Comparison of ENCODE assay signal across 27 cellular contexts in the genomic region with DNA sequence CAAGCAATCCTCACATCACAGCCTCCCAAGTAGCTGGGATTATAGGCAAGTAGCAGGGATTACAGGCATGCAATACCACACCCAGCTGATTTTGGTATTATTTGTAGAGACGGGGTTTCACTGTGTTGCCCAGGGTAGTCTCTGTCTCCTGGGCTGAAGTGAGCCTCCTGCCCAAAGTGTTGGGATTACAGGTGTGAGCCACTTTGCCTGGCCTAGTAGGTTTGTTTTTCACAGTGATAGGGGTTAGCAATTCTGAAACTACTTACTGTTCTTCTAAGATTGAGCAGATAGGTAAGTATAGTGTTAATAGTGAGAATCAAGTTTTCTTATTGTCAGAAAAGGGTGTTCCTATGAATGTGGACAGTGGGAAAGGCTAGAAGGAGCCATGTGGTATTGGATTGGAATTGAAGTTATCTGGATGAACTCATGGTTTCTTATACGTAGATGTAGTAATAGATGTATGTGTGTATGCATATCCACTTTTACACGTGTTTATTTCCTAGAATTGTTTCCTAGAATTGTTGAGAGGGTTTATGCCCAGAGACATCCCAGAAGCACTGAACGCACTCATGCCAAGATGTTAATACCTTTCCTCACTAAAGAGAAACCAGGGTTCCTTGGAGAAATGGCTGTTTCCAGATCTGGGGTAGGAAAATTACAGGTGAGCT. TPM values are rescaled to one million over a fixed set of nuclear protein-coding genes. Genes with fewer than 3 reads are reported as not detected.
DNase-seq lines count a peak whose midpoint lies in the region; ATAC-seq, FAIRE-seq and TF ChIP-seq lines count a peak whose summit lies in the region.
"Had no signal": no experiment of that assay in that cellular context is flagged by ENCODE, and none has a peak within 500 bp of the region (broad histone marks: within the 10 kb centered on the region; RNA-seq: fewer than 3 reads in every experiment).

No MANE protein-coding gene starts in this region.

- CTCF ChIA-PET in CD4-positive, alpha-beta T cell (lab: Charles Lee): interaction anchor here (3.5 kb wide), 1 partner anchor 65 kb away, joined by 22 read pairs; no protein-coding TSS in a partner anchor
- CTCF ChIA-PET in CD8-positive, alpha-beta T cell (lab: Charles Lee): interaction anchor here (1.2 to 3.4 kb wide), 4 partner anchors 29 to 68 kb away, joined by 3 to 24 read pairs (median 12); no protein-coding TSS in a partner anchor

- H3K36me3 Mint-ChIP-seq in CD4-positive, alpha-beta T cell (ENCODE audit: low read depth): peaks cover 55% of the 10 kb centered on the region
- H3K36me3 Mint-ChIP-seq in CD8-positive, alpha-beta T cell: peaks cover 41% of the 10 kb centered on the region
- H3K36me3 Mint-ChIP-seq in activated T-cell treated with anti-CD3 and anti-CD28 coated beads, Interleukin-2, amount 50 U/mL, for 72 hours (ENCODE audit: insufficient read depth in 2 of 2): peaks cover 25 to 55% of the 10 kb centered on the region in 2 donors
- peaks cover 21% of the 10 kb centered on the region for H3K36me3 Mint-ChIP-seq in endothelial cell (ENCODE audit: low read depth, unreplicated experiment)

- intact Hi-C loops in CD4-positive, alpha-beta T cell (cut with DNase I, micrococcal nuclease): no loop called here
- intact Hi-C loops in CD8-positive, alpha-beta T cell (cut with DNase I, micrococcal nuclease): no loop called here
- intact Hi-C loops in esophagus muscularis mucosa (cut with DNase I): no loop called here

- WGBS in small intestine, 3 donors: 81 to 87% (median 82%) methylated on average over 4 of the region's 4 CpGs
- WGBS in esophagus muscularis mucosa: 77% methylated on average over 4 of the region's 4 CpGs
- 77% methylated on average over 4 of the region's 4 CpGs for WGBS in suprapubic skin

- no peaks in the 10 kb centered on the region for H3K27me3 ChIP-seq in CD4-positive, alpha-beta T cell (ENCODE audit: control insufficient read depth, insufficient read depth, low read length)
- H3K27me3 ChIP-seq in CD8-positive, alpha-beta T cell (ENCODE audit: insufficient read depth, low read length): no peaks in the 10 kb centered on the region
- H3K27me3 ChIP-seq in small intestine (ENCODE audit: control insufficient read depth in 2 of 2, insufficient read depth in 2 of 2, low read length in 2 of 2) (no peaks in the 10 kb centered on the region), esophagus muscularis mucosa (no peaks in the 10 kb centered on the region), suprapubic skin (no peaks in the 10 kb centered on the region)
- H3K27me3 ChIP-seq: brain microvascular endothelial cell, heart left ventricle, left lung had no signal

- peaks cover 88% of the 10 kb centered on the region for H3K4me1 ChIP-seq in CD8-positive, alpha-beta T cell (ENCODE audit: insufficient read depth, low read length)
- H3K4me1 ChIP-seq in small intestine (ENCODE audit: control insufficient read depth in 2 of 2, insufficient read depth in 1 of 2, low read depth in 1 of 2, low read length in 1 of 2) (peaks cover 0 to 2% of the 10 kb centered on the region in 2 donors), esophagus muscularis mucosa (peaks cover 35 to 69% (median 62%) of the 10 kb centered on the region in 4 donors), suprapubic skin (peaks cover 26% of the 10 kb centered on the region)

- TF ChIP-seq POLR2A in esophagus muscularis mucosa (IDR thresholded peaks at IDR 0.05; ENCODE audit: low read depth) (no peak), suprapubic skin (IDR thresholded peaks at IDR 0.05) (no peak)

- peak overlapping the region; percentile 98 for H3K27ac Mint-ChIP-seq in CD4-positive, alpha-beta T cell
- H3K27ac Mint-ChIP-seq in CD8-positive, alpha-beta T cell: peak overlapping the region; percentile 78
- peak overlapping the region; percentile 95 for H3K27ac Mint-ChIP-seq in activated T-cell treated with anti-CD3 and anti-CD28 coated beads, Interleukin-2, amount 50 U/mL, for 72 hours
- peak overlapping the region; percentile 7 for H3K27ac Mint-ChIP-seq in endothelial cell (ENCODE audit: unreplicated experiment)
- H3K27ac Mint-ChIP-seq: T-helper 1 cell treated with Interleukin-12 subunit alpha and Interleukin-12 subunit beta and Interleukin-4 antibody, amounts not matched to agents 30 μg/mL and 1 μg/mL, for 36 hours had no signal

- no peak for FAIRE-seq in small intestine (lab: Jason Lieb, UNC)
- FAIRE-seq: colon, endometrium, urothelium cell line had no signal

- peak overlapping the region; percentile 22 for H3K27ac ChIP-seq in CD4-positive, alpha-beta T cell (ENCODE audit: low read depth, low read length)
- H3K27ac ChIP-seq in CD8-positive, alpha-beta T cell (ENCODE audit: low read depth, low read length): no peak overlapping the region
- no peak overlapping the region for H3K27ac ChIP-seq in small intestine (ENCODE audit: low read depth in 1 of 2, low read length in 1 of 2)
- H3K27ac ChIP-seq in esophagus muscularis mucosa (replicated peaks in 1 of 4): no peak overlapping the region
- no peak overlapping the region for H3K27ac ChIP-seq in suprapubic skin
- H3K27ac ChIP-seq: brain microvascular endothelial cell, heart left ventricle, left lung, PC-9, prostate gland, VCaP had no signal

- ATAC-seq in CD4-positive, alpha-beta T cell (ENCODE audit: poor library complexity): no peak
- no peak for ATAC-seq in CD8-positive, alpha-beta T cell
- peak; percentile 49 to 56 for ATAC-seq in activated T-cell treated with anti-CD3 and anti-CD28 coated beads, Interleukin-2, amount 50 U/mL, for 72 hours (replicated peaks in 1 of 2)
- no peak for ATAC-seq in GM21737 (IDR thresholded peaks at IDR 0.05; ENCODE audit: unreplicated experiment)
- ATAC-seq: heart left ventricle, left lung had no signal

- no peaks in the 10 kb centered on the region for H3K9me3 ChIP-seq in CD4-positive, alpha-beta T cell (ENCODE audit: control insufficient read depth, low read length)
- H3K9me3 ChIP-seq in CD8-positive, alpha-beta T cell (ENCODE audit: low read length): no peaks in the 10 kb centered on the region
- no peaks in the 10 kb centered on the region for H3K9me3 ChIP-seq in small intestine (ENCODE audit: control insufficient read depth, low read depth)
- no peaks in the 10 kb centered on the region for H3K9me3 ChIP-seq in esophagus muscularis mucosa
- H3K9me3 ChIP-seq in suprapubic skin: no peaks in the 10 kb centered on the region
- H3K9me3 ChIP-seq: heart left ventricle, left lung, prostate gland had no signal

- no peaks in the 10 kb centered on the region for H3K9me3 Mint-ChIP-seq in CD4-positive, alpha-beta T cell
- H3K9me3 Mint-ChIP-seq in CD8-positive, alpha-beta T cell: no peaks in the 10 kb centered on the region
- H3K9me3 Mint-ChIP-seq in activated T-cell treated with anti-CD3 and anti-CD28 coated beads, Interleukin-2, amount 50 U/mL, for 72 hours: no peaks in the 10 kb centered on the region
- H3K9me3 Mint-ChIP-seq in endothelial cell (ENCODE audit: unreplicated experiment): no peaks in the 10 kb centered on the region
- H3K9me3 Mint-ChIP-seq: neural crest cell; T-helper 1 cell treated with Interleukin-12 subunit alpha and Interleukin-12 subunit beta and Interleukin-4 antibody, amounts not matched to agents 30 μg/mL and 1 μg/mL, for 36 hours had no signal

- H3K4me3 ChIP-seq in CD8-positive, alpha-beta T cell (ENCODE audit: low read depth, low read length): no peak overlapping the region
- H3K4me3 ChIP-seq in small intestine (ENCODE audit: low read depth in 1 of 2, low read length in 2 of 2): no peak overlapping the region
- no peak overlapping the region for H3K4me3 ChIP-seq in esophagus muscularis mucosa
- H3K4me3 ChIP-seq in suprapubic skin: no peak overlapping the region
- H3K4me3 ChIP-seq: heart left ventricle, left lung, PC-9, prostate gland had no signal

- no peaks in the 10 kb centered on the region for H3K27me3 Mint-ChIP-seq in CD4-positive, alpha-beta T cell
- no peaks in the 10 kb centered on the region for H3K27me3 Mint-ChIP-seq in CD8-positive, alpha-beta T cell (ENCODE audit: low read depth)
- H3K27me3 Mint-ChIP-seq in activated T-cell treated with anti-CD3 and anti-CD28 coated beads, Interleukin-2, amount 50 U/mL, for 72 hours (ENCODE audit: low read depth): no peaks in the 10 kb centered on the region
- H3K27me3 Mint-ChIP-seq in endothelial cell (ENCODE audit: unreplicated experiment): no peaks in the 10 kb centered on the region

- no peak for DNase-seq in CD4-positive, alpha-beta T cell
- DNase-seq in CD8-positive, alpha-beta T cell: no peak
- peak in 1 of 2 donors; percentile 51 for DNase-seq in activated T-cell treated with anti-CD3 and anti-CD28 coated beads, Interleukin-2, amount 50 U/mL, for 72 hours
- DNase-seq in endothelial cell (ENCODE audit: low spot score) (no peak), small intestine (no peak), esophagus muscularis mucosa (ENCODE audit: extremely low spot score) (no peak), suprapubic skin (ENCODE audit: low spot score in 2 of 2) (no peak)
- DNase-seq: brain microvascular endothelial cell, COR-L47, H7, heart left ventricle, left lung, midbrain, NCI-H1048, NCI-H2029, NCI-H226, NCI-H774, PC-9, SIG-M5 had no signal

- H3K4me3 Mint-ChIP-seq in CD4-positive, alpha-beta T cell: peak overlapping the region; percentile 3
- no peak overlapping the region for H3K4me3 Mint-ChIP-seq in CD8-positive, alpha-beta T cell
- peak overlapping the region; percentile 65 to 82 for H3K4me3 Mint-ChIP-seq in activated T-cell treated with anti-CD3 and anti-CD28 coated beads, Interleukin-2, amount 50 U/mL, for 72 hours
- H3K4me3 Mint-ChIP-seq in endothelial cell (ENCODE audit: unreplicated experiment): no peak overlapping the region
- H3K4me3 Mint-ChIP-seq: neural crest cell; T-helper 1 cell treated with Interleukin-12 subunit alpha and Interleukin-12 subunit beta and Interleukin-4 antibody, amounts not matched to agents 30 μg/mL and 1 μg/mL, for 36 hours had no signal

- POLR2A ChIA-PET in CD4-positive, alpha-beta T cell (lab: Charles Lee): interaction anchor here (0.8 to 3.6 kb wide), 6 partner anchors 8 to 47 kb away, joined by 3 to 81 read pairs (median 4); no protein-coding TSS in a partner anchor
- POLR2A ChIA-PET in CD8-positive, alpha-beta T cell (lab: Charles Lee): interaction anchor here (1.0 to 3.3 kb wide), 3 partner anchors 8 to 34 kb away, joined by 3 to 47 read pairs (median 3); no protein-coding TSS in a partner anchor

- no peaks in the 10 kb centered on the region for H3K36me3 ChIP-seq in CD8-positive, alpha-beta T cell (ENCODE audit: insufficient read depth, low read length)
- peaks cover 2 to 3% of the 10 kb centered on the region in 2 donors for H3K36me3 ChIP-seq in small intestine (ENCODE audit: control insufficient read depth in 2 of 2, insufficient read depth in 2 of 2, low read length in 2 of 2)
- peaks cover 0 to 24% (median 11%) of the 10 kb centered on the region in 4 donors for H3K36me3 ChIP-seq in esophagus muscularis mucosa
- H3K36me3 ChIP-seq in suprapubic skin: peaks cover 6% of the 10 kb centered on the region
- H3K36me3 ChIP-seq: prostate gland had no signal

- peaks cover 84% of the 10 kb centered on the region for H3K4me1 Mint-ChIP-seq in CD4-positive, alpha-beta T cell (ENCODE audit: low read depth)
- peaks cover 84% of the 10 kb centered on the region for H3K4me1 Mint-ChIP-seq in CD8-positive, alpha-beta T cell (ENCODE audit: low read depth)
- peaks cover 93% of the 10 kb centered on the region for H3K4me1 Mint-ChIP-seq in activated T-cell treated with anti-CD3 and anti-CD28 coated beads, Interleukin-2, amount 50 U/mL, for 72 hours (ENCODE audit: low read depth)
- H3K4me1 Mint-ChIP-seq in endothelial cell (ENCODE audit: unreplicated experiment): no peaks in the 10 kb centered on the region

- TF ChIP-seq EP300 in esophagus muscularis mucosa (IDR thresholded peaks at IDR 0.05) (no peak), suprapubic skin (IDR thresholded peaks at IDR 0.05) (no peak)

- TF ChIP-seq CTCF in CD4-positive, alpha-beta T cell (IDR thresholded peaks at IDR 0.05): no peak
- TF ChIP-seq CTCF in CD8-positive, alpha-beta T cell (IDR thresholded peaks at IDR 0.05): no peak
- TF ChIP-seq CTCF in endothelial cell (IDR thresholded peaks at IDR 0.05; ENCODE audit: unreplicated experiment): no peak
- TF ChIP-seq CTCF in esophagus muscularis mucosa (IDR thresholded peaks at IDR 0.05): no peak
- no peak for TF ChIP-seq CTCF in suprapubic skin (IDR thresholded peaks at IDR 0.05)

RNA-seq across cellular contexts. Expression of gene SAE1, which starts 49.1 kb away (rescaled TPM):
- 10 to 100 TPM; 29.6 to 30.9 TPM for total RNA-seq in CD4-positive, alpha-beta T cell
- total RNA-seq in CD8-positive, alpha-beta T cell: 10 to 100 TPM; 22.4 TPM
- 100 to 1,000 TPM; 232 to 254 TPM for total RNA-seq in activated T-cell treated with anti-CD3 and anti-CD28 coated beads, Interleukin-2, amount 50 U/mL, for 72 hours
- total RNA-seq in endothelial cell (ENCODE audit: unreplicated experiment): 134 TPM
- 10 to 100 TPM; 28.6 to 77.5 (median 34.9) TPM for polyA plus RNA-seq in small intestine
- total RNA-seq in esophagus muscularis mucosa: 100 to 1,000 TPM; 130 to 143 (median 136) TPM
- total RNA-seq in suprapubic skin: 10 to 100 TPM; 22.4 to 51.9 (median 44.7) TPM

RNA-seq across cellular contexts. Expression of gene BBC3, which starts 51.2 kb away (rescaled TPM):
- 10 to 100 TPM; 39.8 to 42.1 TPM for total RNA-seq in CD4-positive, alpha-beta T cell
- total RNA-seq in CD8-positive, alpha-beta T cell: 10 to 100 TPM; 29.3 to 30.2 TPM
- 10 to 100 TPM; 41.4 to 59.2 TPM for total RNA-seq in activated T-cell treated with anti-CD3 and anti-CD28 coated beads, Interleukin-2, amount 50 U/mL, for 72 hours
- total RNA-seq in endothelial cell (ENCODE audit: unreplicated experiment) (18.6 TPM), esophagus muscularis mucosa (10 to 100 TPM in 2 of 4 donors, 1 to 10 TPM in 2; 5.0 to 21.3 (median 11.5) TPM), suprapubic skin (10 to 100 TPM in 2 of 4 donors, 1 to 10 TPM in 2; 5.6 to 13.6 (median 9.7) TPM)
- 1 to 10 TPM; 3.1 to 9.3 (median 5.4) TPM for polyA plus RNA-seq in small intestine

Comparison
In these comparisons a context has a peak if more than half of its experiments do, and no peak if none do; other contexts are left out.
1. ATAC-seq: peak in activated T-cell treated with anti-CD3 and anti-CD28 coated beads, Interleukin-2, amount 50 U/mL, for 72 hours (2 of 2); none in CD4-positive, alpha-beta T cell (single experiment), CD8-positive, alpha-beta T cell (single experiment) and GM21737 (single experiment).
2. H3K27ac Mint-ChIP-seq: peak in every context shown above with its lines; median percentile 98 in CD4-positive, alpha-beta T cell; 95 in activated T-cell treated with anti-CD3 and anti-CD28 coated beads, Interleukin-2, amount 50 U/mL, for 72 hours; 78 in CD8-positive, alpha-beta T cell; 7 in endothelial cell.
3. H3K4me3 Mint-ChIP-seq: peak in CD4-positive, alpha-beta T cell (single experiment) and activated T-cell treated with anti-CD3 and anti-CD28 coated beads, Interleukin-2, amount 50 U/mL, for 72 hours (2 of 2); none in CD8-positive, alpha-beta T cell (single experiment) and endothelial cell (single experiment).